Comparison of ENCODE assay signal across 1 cellular context in the genomic region with DNA sequence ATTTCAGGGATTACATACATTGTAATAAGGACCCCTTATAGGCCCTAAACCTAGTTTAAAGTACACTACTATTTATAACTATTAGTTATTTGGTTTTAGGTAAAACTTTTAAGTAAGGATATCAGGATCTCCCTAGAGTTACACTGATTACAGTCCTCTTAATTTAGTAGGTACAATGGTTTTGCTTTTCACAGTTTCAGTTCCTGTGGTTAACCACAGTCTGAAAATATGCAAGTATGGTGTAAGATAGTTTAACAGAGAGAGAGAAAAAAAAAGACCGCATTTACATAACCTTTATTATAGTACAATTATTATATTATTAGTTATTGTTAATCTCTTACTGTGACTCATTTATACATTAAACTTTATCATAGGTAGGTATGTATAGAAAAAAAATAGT.
TF ChIP-seq lines count a peak whose summit lies in the region.

No MANE protein-coding gene starts in this region.

TF ChIP-seq in GM12878, 131 proteins besides CTCF, POLR2A, EP300 and RAD21 (continued from another document):
- no peak for TF ChIP-seq ELK1 (IDR thresholded peaks at IDR 0.05; ENCODE audit: low read depth, low read length)
- TF ChIP-seq, protein P1, sequence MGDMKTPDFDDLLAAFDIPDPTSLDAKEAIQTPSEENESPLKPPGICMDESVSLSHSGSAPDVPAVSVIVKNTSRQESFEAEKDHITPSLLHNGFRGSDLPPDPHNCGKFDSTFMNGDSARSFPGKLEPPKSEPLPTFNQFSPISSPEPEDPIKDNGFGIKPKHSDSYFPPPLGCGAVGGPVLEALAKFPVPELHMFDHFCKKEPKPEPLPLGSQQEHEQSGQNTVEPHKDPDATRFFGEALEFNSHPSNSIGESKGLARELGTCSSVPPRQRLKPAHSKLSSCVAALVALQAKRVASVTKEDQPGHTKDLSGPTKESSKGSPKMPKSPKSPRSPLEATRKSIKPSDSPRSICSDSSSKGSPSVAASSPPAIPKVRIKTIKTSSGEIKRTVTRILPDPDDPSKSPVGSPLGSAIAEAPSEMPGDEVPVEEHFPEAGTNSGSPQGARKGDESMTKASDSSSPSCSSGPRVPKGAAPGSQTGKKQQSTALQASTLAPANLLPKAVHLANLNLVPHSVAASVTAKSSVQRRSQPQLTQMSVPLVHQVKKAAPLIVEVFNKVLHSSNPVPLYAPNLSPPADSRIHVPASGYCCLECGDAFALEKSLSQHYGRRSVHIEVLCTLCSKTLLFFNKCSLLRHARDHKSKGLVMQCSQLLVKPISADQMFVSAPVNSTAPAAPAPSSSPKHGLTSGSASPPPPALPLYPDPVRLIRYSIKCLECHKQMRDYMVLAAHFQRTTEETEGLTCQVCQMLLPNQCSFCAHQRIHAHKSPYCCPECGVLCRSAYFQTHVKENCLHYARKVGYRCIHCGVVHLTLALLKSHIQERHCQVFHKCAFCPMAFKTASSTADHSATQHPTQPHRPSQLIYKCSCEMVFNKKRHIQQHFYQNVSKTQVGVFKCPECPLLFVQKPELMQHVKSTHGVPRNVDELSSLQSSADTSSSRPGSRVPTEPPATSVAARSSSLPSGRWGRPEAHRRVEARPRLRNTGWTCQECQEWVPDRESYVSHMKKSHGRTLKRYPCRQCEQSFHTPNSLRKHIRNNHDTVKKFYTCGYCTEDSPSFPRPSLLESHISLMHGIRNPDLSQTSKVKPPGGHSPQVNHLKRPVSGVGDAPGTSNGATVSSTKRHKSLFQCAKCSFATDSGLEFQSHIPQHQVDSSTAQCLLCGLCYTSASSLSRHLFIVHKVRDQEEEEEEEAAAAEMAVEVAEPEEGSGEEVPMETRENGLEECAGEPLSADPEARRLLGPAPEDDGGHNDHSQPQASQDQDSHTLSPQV (IDR thresholded peaks at IDR 0.05) = no peak
- TF ChIP-seq SP1 (IDR thresholded peaks at IDR 0.05; ENCODE audit: low read depth, low read length) = no peak
- no peak for TF ChIP-seq E2F8 (IDR thresholded peaks at IDR 0.05; ENCODE audit: low read depth, partially characterized antibody)
- TF ChIP-seq RCOR1 (conservative IDR thresholded peaks at IDR 0.05; ENCODE audit: low read depth, low read length) = no peak
- peak; percentile 51; the same call in 1 of the 2 replicates for TF ChIP-seq CBFB (IDR thresholded peaks at IDR 0.05; ENCODE audit: low read depth)
- TF ChIP-seq, protein P2, sequence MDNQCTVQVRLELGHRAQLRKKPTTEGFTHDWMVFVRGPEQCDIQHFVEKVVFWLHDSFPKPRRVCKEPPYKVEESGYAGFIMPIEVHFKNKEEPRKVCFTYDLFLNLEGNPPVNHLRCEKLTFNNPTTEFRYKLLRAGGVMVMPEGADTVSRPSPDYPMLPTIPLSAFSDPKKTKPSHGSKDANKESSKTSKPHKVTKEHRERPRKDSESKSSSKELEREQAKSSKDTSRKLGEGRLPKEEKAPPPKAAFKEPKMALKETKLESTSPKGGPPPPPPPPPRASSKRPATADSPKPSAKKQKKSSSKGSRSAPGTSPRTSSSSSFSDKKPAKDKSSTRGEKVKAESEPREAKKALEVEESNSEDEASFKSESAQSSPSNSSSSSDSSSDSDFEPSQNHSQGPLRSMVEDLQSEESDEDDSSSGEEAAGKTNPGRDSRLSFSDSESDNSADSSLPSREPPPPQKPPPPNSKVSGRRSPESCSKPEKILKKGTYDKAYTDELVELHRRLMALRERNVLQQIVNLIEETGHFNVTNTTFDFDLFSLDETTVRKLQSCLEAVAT (IDR thresholded peaks at IDR 0.05) = peak; percentile 59; the same call in 1 of the 2 replicates
- TF ChIP-seq ZBTB4 (CRISPR knock-in tag; IDR thresholded peaks at IDR 0.05) = no peak
- no peak for TF ChIP-seq YBX1 (IDR thresholded peaks at IDR 0.05)
- TF ChIP-seq SPI1 (IDR thresholded peaks at IDR 0.05; ENCODE audit: borderline replicate concordance, insufficient read depth, low read depth, low read length) = peak; percentile 40; the same call in 1 of the 2 replicates
- TF ChIP-seq TARDBP (IDR thresholded peaks at IDR 0.05; ENCODE audit: borderline replicate concordance) = no peak
- peak; percentile 89 for TF ChIP-seq RUNX3 (IDR thresholded peaks at IDR 0.05; ENCODE audit: low read length)
- TF ChIP-seq ZNF384 (IDR thresholded peaks at IDR 0.05; ENCODE audit: borderline replicate concordance, low read depth, low read length) = peak; percentile 39; the same call in 1 of the 2 replicates
- 0 out of 2 replicates have a peak, but pooled peaks have one; percentile 46 for TF ChIP-seq MEF2A (IDR thresholded peaks at IDR 0.05; ENCODE audit: insufficient read depth, low read depth, low read length)
- peak; percentile 72 for TF ChIP-seq MEF2B (IDR thresholded peaks at IDR 0.05; ENCODE audit: partially characterized antibody, poor library complexity, severe bottlenecking)
- no peak for TF ChIP-seq ZBTB11 (CRISPR knock-in tag; IDR thresholded peaks at IDR 0.05)
- peak; percentile 67 for TF ChIP-seq MTA2 (IDR thresholded peaks at IDR 0.05; ENCODE audit: low read depth)
- no peak for TF ChIP-seq NFXL1 (IDR thresholded peaks at IDR 0.05; ENCODE audit: borderline replicate concordance)
